Comparison of ENCODE assay signal across 8 cellular contexts in the genomic region with DNA sequence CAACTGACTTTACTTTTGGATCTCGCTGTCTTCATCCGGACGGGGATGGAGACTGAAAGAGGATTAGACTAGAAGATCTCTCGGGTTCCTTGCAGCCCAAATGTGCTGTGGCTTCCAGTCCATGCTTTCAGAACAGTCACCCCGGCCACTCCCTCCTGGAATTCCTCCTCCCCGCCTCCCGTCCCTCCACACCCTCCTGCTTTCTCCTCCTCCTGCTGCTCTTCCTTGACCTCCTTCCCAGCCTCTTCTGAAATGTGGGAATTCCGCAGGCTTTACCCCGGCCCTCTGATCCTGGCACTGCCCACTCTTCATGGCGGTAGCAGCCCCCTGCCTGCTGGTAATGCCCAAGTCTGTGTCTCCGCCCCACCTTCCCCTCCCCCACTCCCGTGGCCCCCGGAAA. TPM values are rescaled to one million over a fixed set of nuclear protein-coding genes. Genes with fewer than 3 reads are reported as not detected.
A peak's percentile ranks its signal among the peaks of the same experiment; 100 is the strongest.
DNase-seq lines count a peak whose midpoint lies in the region; ATAC-seq, FAIRE-seq and TF ChIP-seq lines count a peak whose summit lies in the region.
"Not testable (repeated sequence)": the region's sequence is repeated elsewhere in the genome, so short reads cannot be mapped to it uniquely, and the experiment has no call there.

No MANE protein-coding gene starts in this region.

- not testable (repeated sequence) for H4K20me1 ChIP-seq in HCT116 (ENCODE audit: insufficient read depth); keratinocyte (ENCODE audit: control insufficient read depth, extremely low read depth, insufficient read depth, low read length)

- not testable (repeated sequence) for H3K36me3 ChIP-seq in HCT116 (ENCODE audit: control insufficient read depth in 1 of 2, insufficient read depth in 2 of 2, low read length in 2 of 2); RWPE2 (ENCODE audit: low read depth); keratinocyte (ENCODE audit: control insufficient read depth in 2 of 2, extremely low read depth in 1 of 2, insufficient read depth in 2 of 2, low read length in 2 of 2); neuronal stem cell (replicated peaks in 1 of 2; ENCODE audit: control insufficient read depth in 2 of 2, insufficient read depth in 2 of 2, low read length in 2 of 2); uterus

- H2BK120ac ChIP-seq in neuronal stem cell (ENCODE audit: low read depth, low read length), result not testable (repeated sequence)

- peak; percentile 78 for FAIRE-seq in keratinocyte (lab: Jason Lieb, UNC)

- H4K8ac ChIP-seq in neuronal stem cell (ENCODE audit: low read depth, low read length), result not testable (repeated sequence)

- peak; percentile 78 for DNase-seq in AG20443 (ENCODE audit: low spot score)
- peak; percentile 12 for DNase-seq in HCT116 (ENCODE audit: low read depth, low spot score)
- not testable (repeated sequence) for DNase-seq in RWPE2 (ENCODE audit: low spot score); keratinocyte (ENCODE audit: low read depth, low spot score); neuronal stem cell (ENCODE audit: low spot score)
- DNase-seq in choroid plexus epithelial cell (ENCODE audit: low read depth), result peak; percentile 10
- peak; percentile 31 for DNase-seq in fibroblast of the aortic adventitia (ENCODE audit: low read depth)
- DNase-seq in uterus, result peak; percentile 32 to 41

- intact Hi-C loops in HCT116 (cut with micrococcal nuclease); uterus (cut with DNase I; ENCODE audit: low total_unique reads): not testable (repeated sequence)

- H3K9me1 ChIP-seq in keratinocyte (ENCODE audit: control insufficient read depth, extremely low read depth, insufficient read depth, low read length), result not testable (repeated sequence)

- H2BK5ac ChIP-seq in neuronal stem cell (ENCODE audit: low read length), result not testable (repeated sequence)

- peak overlapping the region; percentile 85 for H2AFZ ChIP-seq in HCT116 (ENCODE audit: low read depth, low read length, poor library complexity, severe bottlenecking)
- H2AFZ ChIP-seq in keratinocyte (ENCODE audit: control insufficient read depth, low read length), result peak overlapping the region; percentile 73
- H2AFZ ChIP-seq in neuronal stem cell (ENCODE audit: low read length), result peak overlapping the region; percentile 13

- peaks cover 10 to 39% of the 10 kb centered on the region in 2 experiments; a peak in 3 of 4 replicates for H3K4me1 ChIP-seq in HCT116 (ENCODE audit: control insufficient read depth in 1 of 2, insufficient read depth in 2 of 2, low read length in 2 of 2)
- H3K4me1 ChIP-seq in RWPE2 (ENCODE audit: insufficient read depth, poor library complexity, severe bottlenecking); neuronal stem cell (ENCODE audit: control insufficient read depth in 2 of 2, insufficient read depth in 1 of 2, low read depth in 1 of 2, low read length in 2 of 2); uterus: not testable (repeated sequence)
- peaks cover 32% of the 10 kb centered on the region for H3K4me1 ChIP-seq in keratinocyte (ENCODE audit: control insufficient read depth, extremely low read depth, insufficient read depth, low read length)

- not testable (repeated sequence) for H3K27ac ChIP-seq in HCT116 (ENCODE audit: low read depth, low read length); RWPE2 (ENCODE audit: poor library complexity, severe bottlenecking); neuronal stem cell (replicated peaks; ENCODE audit: low read length); uterus
- peak overlapping the region; percentile 8 for H3K27ac ChIP-seq in keratinocyte (ENCODE audit: control insufficient read depth, insufficient read depth, low read length)

- not testable (repeated sequence) for H3K18ac ChIP-seq in neuronal stem cell (ENCODE audit: low read length)

- TF ChIP-seq RAD21 in HCT116 (IDR thresholded peaks at IDR 0.05; ENCODE audit: low read depth), result not testable (repeated sequence)

- H3K9me2 ChIP-seq in HCT116 (ENCODE audit: insufficient read depth), result not testable (repeated sequence)

- dilution Hi-C loops in keratinocyte (cut with MboI; ENCODE audit: extremely low pct_ligation_motif_present, low sequenced_read_pairs), result not testable (repeated sequence)

- RAD21 ChIA-PET in HCT116 (lab: Charles Lee; ENCODE audit: low non-redundant PET in 1 of 2, low total read pairs in 2 of 2, uncharacterized antibody in 2 of 2, unreplicated experiment in 2 of 2), result not testable (repeated sequence)

- not testable (repeated sequence) for H4K91ac ChIP-seq in neuronal stem cell (ENCODE audit: low read depth, low read length, poor library complexity)

- H3K9ac ChIP-seq in HCT116 (ENCODE audit: low read length) (peak overlapping the region; percentile 57), keratinocyte (ENCODE audit: control insufficient read depth, extremely low read depth, insufficient read depth, low read length) (peak overlapping the region; percentile 44)
- H3K9ac ChIP-seq in neuronal stem cell (ENCODE audit: low read depth, low read length, poor library complexity), result not testable (repeated sequence)

- TF ChIP-seq POLR2A in HCT116 (IDR thresholded peaks at IDR 0.05; ENCODE audit: borderline replicate concordance, extremely low read depth, insufficient read depth, insufficient read length); uterus (IDR thresholded peaks at IDR 0.05): not testable (repeated sequence)

- not testable (repeated sequence) for BruUV-seq in HCT116 (replicated peaks; lab: Mats Ljungman, UMichigan)

- not testable (repeated sequence) for H3K79me2 ChIP-seq in HCT116 (ENCODE audit: insufficient read depth, low read length); keratinocyte (ENCODE audit: control insufficient read depth, insufficient read depth, low read length)

- H3K23ac ChIP-seq in neuronal stem cell (ENCODE audit: low read depth, low read length, poor library complexity), result not testable (repeated sequence)

- POLR2A ChIA-PET in HCT116 (lab: Charles Lee), result not testable (repeated sequence)

- H3K9me3 ChIP-seq in HCT116 (ENCODE audit: control insufficient read depth in 1 of 2, insufficient read depth in 1 of 2, low read depth in 1 of 2, low read length in 2 of 2); RWPE2 (ENCODE audit: severe bottlenecking); keratinocyte (ENCODE audit: control insufficient read depth, low read depth, low read length); neuronal stem cell (replicated peaks in 1 of 2; ENCODE audit: control insufficient read depth in 2 of 2, insufficient read depth in 1 of 2, low read depth in 1 of 2, low read length in 2 of 2); uterus: not testable (repeated sequence)

- H3K27me3 ChIP-seq in HCT116 (ENCODE audit: insufficient read depth, low read length); RWPE2 (ENCODE audit: insufficient read depth, poor library complexity, severe bottlenecking); keratinocyte (ENCODE audit: control insufficient read depth, extremely low read depth, insufficient read depth, low read length); neuronal stem cell (ENCODE audit: control insufficient read depth in 3 of 3, insufficient read depth in 3 of 3, low read depth in 1 of 3, low read length in 3 of 3); uterus: not testable (repeated sequence)

- not testable (repeated sequence) for H3K4ac ChIP-seq in neuronal stem cell (ENCODE audit: low read length)

- WGBS in neuronal stem cell (ENCODE audit: extremely low coverage in 2 of 2, insufficient read length in 2 of 2, insufficient replicate concordance in 1 of 2), 2 donors, result no CpG with 5 or more reads among the region's 13 CpGs

- ATAC-seq in HCT116, result peak; percentile 76
- peak; percentile 75 for ATAC-seq in RWPE2 (ENCODE audit: low read depth)

- not testable (repeated sequence) for H3K79me1 ChIP-seq in neuronal stem cell (ENCODE audit: low read depth, low read length)

- H2AK5ac ChIP-seq in neuronal stem cell (ENCODE audit: low read depth, low read length), result not testable (repeated sequence)

- H3K4me3 ChIP-seq in HCT116 (replicated peaks in 1 of 2; ENCODE audit: low read depth in 1 of 2, low read length in 2 of 2) (peak overlapping the region; percentile 22 to 47), choroid plexus epithelial cell (ENCODE audit: low read depth, low read length) (peak overlapping the region; percentile 51), fibroblast of the aortic adventitia (ENCODE audit: low read depth, low read length) (peak overlapping the region; percentile 25), keratinocyte (ENCODE audit: control insufficient read depth in 2 of 3, extremely low read depth in 1 of 3, insufficient read depth in 2 of 3, low read depth in 1 of 3, low read length in 3 of 3) (peak overlapping the region in 2 of 3 experiments; percentile 18 to 51)
- not testable (repeated sequence) for H3K4me3 ChIP-seq in RWPE2 (ENCODE audit: severe bottlenecking); neuronal stem cell (ENCODE audit: low read length in 2 of 2); uterus

- H3K4me2 ChIP-seq in HCT116 (ENCODE audit: low read length), result peak overlapping the region; percentile 76
- H3K4me2 ChIP-seq in keratinocyte (ENCODE audit: control insufficient read depth, extremely low read depth, insufficient read depth, low read depth, low read length), result peak overlapping the region; percentile 52
- H3K4me2 ChIP-seq in neuronal stem cell (ENCODE audit: insufficient read depth, low read length, poor library complexity, severe bottlenecking), result not testable (repeated sequence)

- not testable (repeated sequence) for H3K14ac ChIP-seq in neuronal stem cell (ENCODE audit: low read length)

- H2BK15ac ChIP-seq in neuronal stem cell (ENCODE audit: low read length), result not testable (repeated sequence)

- CTCF ChIA-PET in HCT116 (lab: Charles Lee), result not testable (repeated sequence)

- not testable (repeated sequence) for TF ChIP-seq CTCF in HCT116 (IDR thresholded peaks at IDR 0.05 in 2 of 3, conservative IDR thresholded peaks at IDR 0.05 in 1 of 3; ENCODE audit: borderline replicate concordance in 1 of 3, insufficient read depth in 1 of 3, low read depth in 2 of 3, low read length in 2 of 3); RWPE2 (IDR thresholded peaks at IDR 0.05; ENCODE audit: poor library complexity, severe bottlenecking); choroid plexus epithelial cell (conservative IDR thresholded peaks at IDR 0.05; ENCODE audit: low read depth, low read length); fibroblast of the aortic adventitia (IDR thresholded peaks at IDR 0.05; ENCODE audit: insufficient read depth, low read length); keratinocyte (optimal IDR thresholded peaks at IDR 0.05 in 1 of 3, IDR thresholded peaks at IDR 0.05 in 1 of 3, conservative IDR thresholded peaks at IDR 0.05 in 1 of 3; ENCODE audit: extremely low read depth in 1 of 3, insufficient read depth in 2 of 3, low read length in 3 of 3); uterus (IDR thresholded peaks at IDR 0.05)

- not testable (repeated sequence) for H2BK12ac ChIP-seq in neuronal stem cell (ENCODE audit: low read length)

RNA-seq across cellular contexts. Expression of a gene that starts 28.9 kb away (rescaled TPM):
- total RNA-seq in HCT116 (2021; ENCODE audit: unreplicated experiment) (15.9 TPM), fibroblast of the aortic adventitia (ENCODE audit: low replicate concordance) (1.8 and 21.9 TPM in 2 replicates), uterus (10 to 100 TPM in 1 of 4 donors, 1 to 10 TPM in 3; 1.0 to 16.2 (median 4.2) TPM)
- polyA plus RNA-seq in HCT116 (2012), result 7.1 and 12.8 TPM in 2 replicates
- polyA plus RNA-seq in keratinocyte, result 9.7 to 12.4 TPM (median 11.7 TPM) in 3 replicates
- 4.3 TPM for polyA plus RNA-seq in keratinocyte (2011; ENCODE audit: low read depth)
- 5.3 and 10.6 TPM in 2 replicates for polyA plus RNA-seq in keratinocyte (2011; cell fraction: cytosol; rRNA removed)
- polyA plus RNA-seq in keratinocyte (2011; cell fraction: nucleus; rRNA removed), result 4.8 and 8.3 TPM in 2 replicates
- polyA plus RNA-seq in keratinocyte (2012; ENCODE audit: low replicate concordance), result 13.3 and 15.6 TPM in 2 replicates
- polyA minus RNA-seq in keratinocyte, result 1.7 to 9.0 TPM (median 4.7 TPM) in 3 replicates
- polyA minus RNA-seq in keratinocyte (2011; cell fraction: cytosol; rRNA and poly(A)+ RNA removed), result 6.1 TPM
- polyA minus RNA-seq in keratinocyte (2011; cell fraction: nucleus; rRNA and poly(A)+ RNA removed), result 4.5 and 4.6 TPM in 2 replicates
- polyA plus RNA-seq in neuronal stem cell (2013, experiment 1 of 2), result 8.5 TPM
- polyA plus RNA-seq in neuronal stem cell (2013, experiment 2 of 2), result 9.8 TPM

RNA-seq across cellular contexts. Expression of a gene that starts 52.4 kb away (rescaled TPM):
- 0.27 TPM for total RNA-seq in HCT116 (2021; ENCODE audit: unreplicated experiment)
- polyA plus RNA-seq in HCT116 (2012), result 0.30 and 0.31 TPM in 2 replicates
- 3.8 and 10.1 TPM in 2 replicates for total RNA-seq in fibroblast of the aortic adventitia (ENCODE audit: low replicate concordance)
- polyA plus RNA-seq in keratinocyte, result 0.01 to 0.06 TPM (median 0.02 TPM) in 3 replicates
- polyA plus RNA-seq in keratinocyte (2011; ENCODE audit: low read depth), result 0.05 TPM
- polyA plus RNA-seq in keratinocyte (2011; cell fraction: cytosol; rRNA removed), result 0.02 and 0.03 TPM in 2 replicates
- polyA plus RNA-seq in keratinocyte (2011; cell fraction: nucleus; rRNA removed), result 0.06 and 0.07 TPM in 2 replicates
- 0.06 and 0.11 TPM in 2 replicates for polyA plus RNA-seq in keratinocyte (2012; ENCODE audit: low replicate concordance)
- 0.03 TPM in 2 of 3 replicates, not detected in the other for polyA minus RNA-seq in keratinocyte
- polyA minus RNA-seq in keratinocyte (2011; cell fraction: cytosol; rRNA and poly(A)+ RNA removed), result not detected
- 0.11 TPM in 1 of 2 replicates, not detected in the other for polyA minus RNA-seq in keratinocyte (2011; cell fraction: nucleus; rRNA and poly(A)+ RNA removed)
- 0.01 TPM for polyA plus RNA-seq in neuronal stem cell (2013, experiment 1 of 2)
- 0.04 TPM for polyA plus RNA-seq in neuronal stem cell (2013, experiment 2 of 2)
- total RNA-seq in uterus, result 1 to 10 TPM in 3 of 4 donors, under 1 TPM in 1; 0.26 to 6.0 (median 2.8) TPM

Comparison
In these comparisons a context has a peak if more than half of its experiments do, and no peak if none do; other contexts are left out.
1. H2AFZ ChIP-seq: peak in every context shown above with its lines; median percentile 85 in HCT116; 73 in keratinocyte; 13 in neuronal stem cell.